Comparison of ENCODE assay signal across 1 cellular context in the genomic region with DNA sequence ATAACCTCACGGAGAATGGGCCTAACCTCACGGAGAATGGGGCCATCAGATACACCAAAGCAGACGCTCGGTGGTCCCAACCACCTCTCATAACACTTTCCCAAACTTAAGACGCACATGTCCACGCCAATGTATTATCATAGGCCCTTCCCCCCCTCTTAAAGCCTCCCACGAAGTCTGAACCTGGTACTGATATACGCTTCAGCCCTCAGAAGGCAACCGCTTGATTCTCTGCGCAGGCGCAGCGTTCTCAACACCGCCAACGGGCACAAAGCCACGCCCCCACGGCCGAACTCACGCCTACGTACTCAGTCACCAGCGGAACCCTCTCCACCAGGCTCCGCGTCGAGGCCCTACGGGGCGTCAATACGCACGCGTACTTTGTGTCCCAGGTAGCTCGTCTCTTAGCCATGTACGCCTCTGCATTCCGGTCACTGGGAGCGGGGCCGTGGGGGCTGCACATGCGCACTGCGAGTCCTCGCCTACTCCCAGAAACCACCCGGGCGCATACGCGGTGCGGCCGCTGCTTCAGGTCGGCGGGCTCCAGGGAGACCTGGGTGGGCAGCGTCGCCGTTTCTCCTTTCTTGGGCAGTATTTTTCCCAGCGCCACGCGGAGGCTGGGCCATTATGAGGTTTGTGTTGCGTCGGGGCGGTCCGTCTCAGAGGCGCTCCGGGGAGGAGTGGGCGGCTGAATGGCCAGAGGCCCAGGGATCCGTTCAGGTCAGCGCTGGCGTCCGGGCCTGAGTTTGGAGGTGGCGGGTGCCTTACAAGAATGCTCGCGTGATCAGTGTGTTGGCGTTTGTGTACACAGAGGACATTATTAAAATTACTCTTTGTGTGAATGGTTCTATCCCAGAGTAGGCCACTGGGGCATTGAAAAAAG.
TF ChIP-seq lines count a peak whose summit lies in the region.

No MANE protein-coding gene starts in this region.

TF ChIP-seq in HEK293, 187 proteins besides CTCF, POLR2A, EP300 and RAD21 (continued from another document and continues in another):
- TF ChIP-seq, protein P1, sequence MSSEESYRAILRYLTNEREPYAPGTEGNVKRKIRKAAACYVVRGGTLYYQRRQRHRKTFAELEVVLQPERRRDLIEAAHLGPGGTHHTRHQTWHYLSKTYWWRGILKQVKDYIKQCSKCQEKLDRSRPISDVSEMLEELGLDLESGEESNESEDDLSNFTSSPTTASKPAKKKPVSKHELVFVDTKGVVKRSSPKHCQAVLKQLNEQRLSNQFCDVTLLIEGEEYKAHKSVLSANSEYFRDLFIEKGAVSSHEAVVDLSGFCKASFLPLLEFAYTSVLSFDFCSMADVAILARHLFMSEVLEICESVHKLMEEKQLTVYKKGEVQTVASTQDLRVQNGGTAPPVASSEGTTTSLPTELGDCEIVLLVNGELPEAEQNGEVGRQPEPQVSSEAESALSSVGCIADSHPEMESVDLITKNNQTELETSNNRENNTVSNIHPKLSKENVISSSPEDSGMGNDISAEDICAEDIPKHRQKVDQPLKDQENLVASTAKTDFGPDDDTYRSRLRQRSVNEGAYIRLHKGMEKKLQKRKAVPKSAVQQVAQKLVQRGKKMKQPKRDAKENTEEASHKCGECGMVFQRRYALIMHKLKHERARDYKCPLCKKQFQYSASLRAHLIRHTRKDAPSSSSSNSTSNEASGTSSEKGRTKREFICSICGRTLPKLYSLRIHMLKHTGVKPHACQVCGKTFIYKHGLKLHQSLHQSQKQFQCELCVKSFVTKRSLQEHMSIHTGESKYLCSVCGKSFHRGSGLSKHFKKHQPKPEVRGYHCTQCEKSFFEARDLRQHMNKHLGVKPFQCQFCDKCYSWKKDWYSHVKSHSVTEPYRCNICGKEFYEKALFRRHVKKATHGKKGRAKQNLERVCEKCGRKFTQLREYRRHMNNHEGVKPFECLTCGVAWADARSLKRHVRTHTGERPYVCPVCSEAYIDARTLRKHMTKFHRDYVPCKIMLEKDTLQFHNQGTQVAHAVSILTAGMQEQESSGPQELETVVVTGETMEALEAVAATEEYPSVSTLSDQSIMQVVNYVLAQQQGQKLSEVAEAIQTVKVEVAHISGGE (tag by site-specific recombination; conservative IDR thresholded peaks at IDR 0.05; ENCODE audit: low read depth): peak; percentile 67
- TF ChIP-seq WT1 (tag by site-specific recombination; IDR thresholded peaks at IDR 0.05): no peak
- TF ChIP-seq ZBTB21 (tag by site-specific recombination; IDR thresholded peaks at IDR 0.05): no peak
- TF ChIP-seq, protein P2, sequence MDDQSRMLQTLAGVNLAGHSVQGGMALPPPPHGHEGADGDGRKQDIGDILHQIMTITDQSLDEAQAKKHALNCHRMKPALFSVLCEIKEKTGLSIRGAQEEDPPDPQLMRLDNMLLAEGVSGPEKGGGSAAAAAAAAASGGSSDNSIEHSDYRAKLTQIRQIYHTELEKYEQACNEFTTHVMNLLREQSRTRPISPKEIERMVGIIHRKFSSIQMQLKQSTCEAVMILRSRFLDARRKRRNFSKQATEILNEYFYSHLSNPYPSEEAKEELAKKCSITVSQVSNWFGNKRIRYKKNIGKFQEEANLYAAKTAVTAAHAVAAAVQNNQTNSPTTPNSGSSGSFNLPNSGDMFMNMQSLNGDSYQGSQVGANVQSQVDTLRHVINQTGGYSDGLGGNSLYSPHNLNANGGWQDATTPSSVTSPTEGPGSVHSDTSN (CRISPR knock-in tag; IDR thresholded peaks at IDR 0.05): peak; percentile 79; the same call in 1 of the 2 replicates
- TF ChIP-seq, protein P3, sequence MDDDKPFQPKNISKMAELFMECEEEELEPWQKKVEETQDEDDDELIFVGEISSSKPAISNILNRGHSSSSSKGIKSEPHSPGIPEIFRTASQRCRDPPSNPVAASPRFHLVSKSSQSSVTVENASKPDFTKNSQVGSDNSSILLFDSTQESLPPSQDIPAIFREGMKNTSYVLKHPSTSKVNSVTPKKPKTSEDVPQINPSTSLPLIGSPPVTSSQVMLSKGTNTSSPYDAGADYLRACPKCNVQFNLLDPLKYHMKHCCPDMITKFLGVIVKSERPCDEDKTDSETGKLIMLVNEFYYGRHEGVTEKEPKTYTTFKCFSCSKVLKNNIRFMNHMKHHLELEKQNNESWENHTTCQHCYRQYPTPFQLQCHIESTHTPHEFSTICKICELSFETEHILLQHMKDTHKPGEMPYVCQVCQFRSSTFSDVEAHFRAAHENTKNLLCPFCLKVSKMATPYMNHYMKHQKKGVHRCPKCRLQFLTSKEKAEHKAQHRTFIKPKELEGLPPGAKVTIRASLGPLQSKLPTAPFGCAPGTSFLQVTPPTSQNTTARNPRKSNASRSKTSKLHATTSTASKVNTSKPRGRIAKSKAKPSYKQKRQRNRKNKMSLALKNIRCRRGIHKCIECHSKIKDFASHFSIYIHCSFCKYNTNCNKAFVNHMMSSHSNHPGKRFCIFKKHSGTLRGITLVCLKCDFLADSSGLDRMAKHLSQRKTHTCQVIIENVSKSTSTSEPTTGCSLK (tag by site-specific recombination; IDR thresholded peaks at IDR 0.05): no peak
- no peak for TF ChIP-seq ZNF473 (tag by site-specific recombination; IDR thresholded peaks at IDR 0.05)
- TF ChIP-seq KLF1 (tag by site-specific recombination; IDR thresholded peaks at IDR 0.05): 0 out of 2 replicates have a peak, but pooled peaks have one; percentile 9
- TF ChIP-seq MZF1 (tag by site-specific recombination; IDR thresholded peaks at IDR 0.05; ENCODE audit: borderline replicate concordance): no peak
- no peak for TF ChIP-seq ZNF792 (tag by site-specific recombination; IDR thresholded peaks at IDR 0.05)
- no peak for TF ChIP-seq ZNF626 (tag by site-specific recombination; IDR thresholded peaks at IDR 0.05)
- no peak for TF ChIP-seq ZNF24 (tag by site-specific recombination; IDR thresholded peaks at IDR 0.05)
- no peak for TF ChIP-seq BCL11A (tag by site-specific recombination; IDR thresholded peaks at IDR 0.05; ENCODE audit: low read depth)
- TF ChIP-seq SP3 (tag by site-specific recombination; IDR thresholded peaks at IDR 0.05): peak; percentile 63
- TF ChIP-seq, protein P4, sequence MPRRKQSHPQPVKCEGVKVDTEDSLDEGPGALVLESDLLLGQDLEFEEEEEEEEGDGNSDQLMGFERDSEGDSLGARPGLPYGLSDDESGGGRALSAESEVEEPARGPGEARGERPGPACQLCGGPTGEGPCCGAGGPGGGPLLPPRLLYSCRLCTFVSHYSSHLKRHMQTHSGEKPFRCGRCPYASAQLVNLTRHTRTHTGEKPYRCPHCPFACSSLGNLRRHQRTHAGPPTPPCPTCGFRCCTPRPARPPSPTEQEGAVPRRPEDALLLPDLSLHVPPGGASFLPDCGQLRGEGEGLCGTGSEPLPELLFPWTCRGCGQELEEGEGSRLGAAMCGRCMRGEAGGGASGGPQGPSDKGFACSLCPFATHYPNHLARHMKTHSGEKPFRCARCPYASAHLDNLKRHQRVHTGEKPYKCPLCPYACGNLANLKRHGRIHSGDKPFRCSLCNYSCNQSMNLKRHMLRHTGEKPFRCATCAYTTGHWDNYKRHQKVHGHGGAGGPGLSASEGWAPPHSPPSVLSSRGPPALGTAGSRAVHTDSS (tag by site-specific recombination; IDR thresholded peaks at IDR 0.05): no peak
- no peak for TF ChIP-seq ZNF624 (tag by site-specific recombination; IDR thresholded peaks at IDR 0.05)
- no peak for TF ChIP-seq ZNF548 (tag by site-specific recombination; IDR thresholded peaks at IDR 0.05)
- TF ChIP-seq ZNF341 (tag by site-specific recombination; IDR thresholded peaks at IDR 0.05; ENCODE audit: low read depth): no peak
- no peak for TF ChIP-seq ZNF175 (tag by site-specific recombination; IDR thresholded peaks at IDR 0.05)
- no peak for TF ChIP-seq ZNF211 (tag by site-specific recombination; IDR thresholded peaks at IDR 0.05; ENCODE audit: low read depth)
- TF ChIP-seq, protein P5, sequence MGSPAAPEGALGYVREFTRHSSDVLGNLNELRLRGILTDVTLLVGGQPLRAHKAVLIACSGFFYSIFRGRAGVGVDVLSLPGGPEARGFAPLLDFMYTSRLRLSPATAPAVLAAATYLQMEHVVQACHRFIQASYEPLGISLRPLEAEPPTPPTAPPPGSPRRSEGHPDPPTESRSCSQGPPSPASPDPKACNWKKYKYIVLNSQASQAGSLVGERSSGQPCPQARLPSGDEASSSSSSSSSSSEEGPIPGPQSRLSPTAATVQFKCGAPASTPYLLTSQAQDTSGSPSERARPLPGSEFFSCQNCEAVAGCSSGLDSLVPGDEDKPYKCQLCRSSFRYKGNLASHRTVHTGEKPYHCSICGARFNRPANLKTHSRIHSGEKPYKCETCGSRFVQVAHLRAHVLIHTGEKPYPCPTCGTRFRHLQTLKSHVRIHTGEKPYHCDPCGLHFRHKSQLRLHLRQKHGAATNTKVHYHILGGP (tag by site-specific recombination; IDR thresholded peaks at IDR 0.05): no peak
- TF ChIP-seq, protein P6, sequence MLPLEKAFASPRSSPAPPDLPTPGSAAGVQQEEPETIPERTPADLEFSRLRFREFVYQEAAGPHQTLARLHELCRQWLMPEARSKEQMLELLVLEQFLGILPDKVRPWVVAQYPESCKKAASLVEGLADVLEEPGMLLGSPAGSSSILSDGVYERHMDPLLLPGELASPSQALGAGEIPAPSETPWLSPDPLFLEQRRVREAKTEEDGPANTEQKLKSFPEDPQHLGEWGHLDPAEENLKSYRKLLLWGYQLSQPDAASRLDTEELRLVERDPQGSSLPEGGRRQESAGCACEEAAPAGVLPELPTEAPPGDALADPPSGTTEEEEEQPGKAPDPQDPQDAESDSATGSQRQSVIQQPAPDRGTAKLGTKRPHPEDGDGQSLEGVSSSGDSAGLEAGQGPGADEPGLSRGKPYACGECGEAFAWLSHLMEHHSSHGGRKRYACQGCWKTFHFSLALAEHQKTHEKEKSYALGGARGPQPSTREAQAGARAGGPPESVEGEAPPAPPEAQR (tag by site-specific recombination; IDR thresholded peaks at IDR 0.05): no peak
- peak; percentile 71 for TF ChIP-seq ZXDB (tag by site-specific recombination; IDR thresholded peaks at IDR 0.05)
- TF ChIP-seq ZNF23 (tag by site-specific recombination; IDR thresholded peaks at IDR 0.05; ENCODE audit: borderline replicate concordance): no peak
- TF ChIP-seq ZNF121 (tag by site-specific recombination; IDR thresholded peaks at IDR 0.05): no peak
- TF ChIP-seq ZNF132 (tag by site-specific recombination; IDR thresholded peaks at IDR 0.05; ENCODE audit: borderline replicate concordance): no peak
- TF ChIP-seq OSR2 (tag by site-specific recombination; IDR thresholded peaks at IDR 0.05): no peak
- TF ChIP-seq, protein P7, sequence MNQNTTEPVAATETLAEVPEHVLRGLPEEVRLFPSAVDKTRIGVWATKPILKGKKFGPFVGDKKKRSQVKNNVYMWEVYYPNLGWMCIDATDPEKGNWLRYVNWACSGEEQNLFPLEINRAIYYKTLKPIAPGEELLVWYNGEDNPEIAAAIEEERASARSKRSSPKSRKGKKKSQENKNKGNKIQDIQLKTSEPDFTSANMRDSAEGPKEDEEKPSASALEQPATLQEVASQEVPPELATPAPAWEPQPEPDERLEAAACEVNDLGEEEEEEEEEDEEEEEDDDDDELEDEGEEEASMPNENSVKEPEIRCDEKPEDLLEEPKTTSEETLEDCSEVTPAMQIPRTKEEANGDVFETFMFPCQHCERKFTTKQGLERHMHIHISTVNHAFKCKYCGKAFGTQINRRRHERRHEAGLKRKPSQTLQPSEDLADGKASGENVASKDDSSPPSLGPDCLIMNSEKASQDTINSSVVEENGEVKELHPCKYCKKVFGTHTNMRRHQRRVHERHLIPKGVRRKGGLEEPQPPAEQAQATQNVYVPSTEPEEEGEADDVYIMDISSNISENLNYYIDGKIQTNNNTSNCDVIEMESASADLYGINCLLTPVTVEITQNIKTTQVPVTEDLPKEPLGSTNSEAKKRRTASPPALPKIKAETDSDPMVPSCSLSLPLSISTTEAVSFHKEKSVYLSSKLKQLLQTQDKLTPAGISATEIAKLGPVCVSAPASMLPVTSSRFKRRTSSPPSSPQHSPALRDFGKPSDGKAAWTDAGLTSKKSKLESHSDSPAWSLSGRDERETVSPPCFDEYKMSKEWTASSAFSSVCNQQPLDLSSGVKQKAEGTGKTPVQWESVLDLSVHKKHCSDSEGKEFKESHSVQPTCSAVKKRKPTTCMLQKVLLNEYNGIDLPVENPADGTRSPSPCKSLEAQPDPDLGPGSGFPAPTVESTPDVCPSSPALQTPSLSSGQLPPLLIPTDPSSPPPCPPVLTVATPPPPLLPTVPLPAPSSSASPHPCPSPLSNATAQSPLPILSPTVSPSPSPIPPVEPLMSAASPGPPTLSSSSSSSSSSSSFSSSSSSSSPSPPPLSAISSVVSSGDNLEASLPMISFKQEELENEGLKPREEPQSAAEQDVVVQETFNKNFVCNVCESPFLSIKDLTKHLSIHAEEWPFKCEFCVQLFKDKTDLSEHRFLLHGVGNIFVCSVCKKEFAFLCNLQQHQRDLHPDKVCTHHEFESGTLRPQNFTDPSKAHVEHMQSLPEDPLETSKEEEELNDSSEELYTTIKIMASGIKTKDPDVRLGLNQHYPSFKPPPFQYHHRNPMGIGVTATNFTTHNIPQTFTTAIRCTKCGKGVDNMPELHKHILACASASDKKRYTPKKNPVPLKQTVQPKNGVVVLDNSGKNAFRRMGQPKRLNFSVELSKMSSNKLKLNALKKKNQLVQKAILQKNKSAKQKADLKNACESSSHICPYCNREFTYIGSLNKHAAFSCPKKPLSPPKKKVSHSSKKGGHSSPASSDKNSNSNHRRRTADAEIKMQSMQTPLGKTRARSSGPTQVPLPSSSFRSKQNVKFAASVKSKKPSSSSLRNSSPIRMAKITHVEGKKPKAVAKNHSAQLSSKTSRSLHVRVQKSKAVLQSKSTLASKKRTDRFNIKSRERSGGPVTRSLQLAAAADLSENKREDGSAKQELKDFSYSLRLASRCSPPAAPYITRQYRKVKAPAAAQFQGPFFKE (tag by site-specific recombination; IDR thresholded peaks at IDR 0.05; ENCODE audit: borderline replicate concordance): no peak
- 0 out of 2 replicates have a peak, but pooled peaks have one; percentile 73 for TF ChIP-seq GLI4 (tag by site-specific recombination; IDR thresholded peaks at IDR 0.05)
- no peak for TF ChIP-seq BCL11B (tag by site-specific recombination; IDR thresholded peaks at IDR 0.05; ENCODE audit: low read depth)
- TF ChIP-seq, protein P8, sequence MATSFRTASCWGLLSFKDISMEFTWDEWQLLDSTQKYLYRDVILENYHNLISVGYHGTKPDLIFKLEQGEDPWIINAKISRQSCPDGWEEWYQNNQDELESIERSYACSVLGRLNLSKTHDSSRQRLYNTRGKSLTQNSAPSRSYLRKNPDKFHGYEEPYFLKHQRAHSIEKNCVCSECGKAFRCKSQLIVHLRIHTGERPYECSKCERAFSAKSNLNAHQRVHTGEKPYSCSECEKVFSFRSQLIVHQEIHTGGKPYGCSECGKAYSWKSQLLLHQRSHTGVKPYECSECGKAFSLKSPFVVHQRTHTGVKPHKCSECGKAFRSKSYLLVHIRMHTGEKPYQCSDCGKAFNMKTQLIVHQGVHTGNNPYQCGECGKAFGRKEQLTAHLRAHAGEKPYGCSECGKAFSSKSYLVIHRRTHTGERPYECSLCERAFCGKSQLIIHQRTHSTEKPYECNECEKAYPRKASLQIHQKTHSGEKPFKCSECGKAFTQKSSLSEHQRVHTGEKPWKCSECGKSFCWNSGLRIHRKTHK (tag by site-specific recombination; IDR thresholded peaks at IDR 0.05): no peak
- TF ChIP-seq, protein P9, sequence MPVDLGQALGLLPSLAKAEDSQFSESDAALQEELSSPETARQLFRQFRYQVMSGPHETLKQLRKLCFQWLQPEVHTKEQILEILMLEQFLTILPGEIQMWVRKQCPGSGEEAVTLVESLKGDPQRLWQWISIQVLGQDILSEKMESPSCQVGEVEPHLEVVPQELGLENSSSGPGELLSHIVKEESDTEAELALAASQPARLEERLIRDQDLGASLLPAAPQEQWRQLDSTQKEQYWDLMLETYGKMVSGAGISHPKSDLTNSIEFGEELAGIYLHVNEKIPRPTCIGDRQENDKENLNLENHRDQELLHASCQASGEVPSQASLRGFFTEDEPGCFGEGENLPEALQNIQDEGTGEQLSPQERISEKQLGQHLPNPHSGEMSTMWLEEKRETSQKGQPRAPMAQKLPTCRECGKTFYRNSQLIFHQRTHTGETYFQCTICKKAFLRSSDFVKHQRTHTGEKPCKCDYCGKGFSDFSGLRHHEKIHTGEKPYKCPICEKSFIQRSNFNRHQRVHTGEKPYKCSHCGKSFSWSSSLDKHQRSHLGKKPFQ (tag by site-specific recombination; IDR thresholded peaks at IDR 0.05): no peak
- TF ChIP-seq ZNF350 (tag by site-specific recombination; IDR thresholded peaks at IDR 0.05): no peak
- no peak for TF ChIP-seq ZNF701 (tag by site-specific recombination; IDR thresholded peaks at IDR 0.05)
